Comparison of ENCODE assay signal across 18 cellular contexts in genomic region chr14:81452341-81452740, GRCh38. TPM values are rescaled to one million over a fixed set of nuclear protein-coding genes. Genes with fewer than 3 reads are reported as not detected.
"Had no signal": no experiment of that assay in that cellular context is flagged by ENCODE, and none has a peak within 500 bp of the region (broad histone marks: within the 10 kb centered on the region; RNA-seq: fewer than 3 reads in every experiment).

No MANE protein-coding gene starts in this region.

- H3K4me3 Mint-ChIP-seq: activated CD8-positive, alpha-beta memory T cell treated with anti-CD3 and anti-CD28 coated beads, Interleukin-2, amount 10 ng/mL, durations not matched to agents 7 days and 5 days; activated naive CD4-positive, alpha-beta T cell treated with anti-CD3 and anti-CD28 coated beads for 36 hours; activated naive CD8-positive, alpha-beta T cell treated with anti-CD3 and anti-CD28 coated beads, Interleukin-2, amount 50 U/mL, for 24 hours; neural crest cell; stimulated activated memory B cell treated with anti-CD40 and anti-IgM and Interleukin-4, amounts not matched to agents 10 μg/mL and 1 μg/mL and 100 μg/mL, for 72 hours had no signal

- H3K36me3 Mint-ChIP-seq: activated CD8-positive, alpha-beta memory T cell treated with anti-CD3 and anti-CD28 coated beads, Interleukin-2, amount 10 ng/mL, durations not matched to agents 7 days and 5 days; stimulated activated memory B cell treated with anti-CD40 and anti-IgM and Interleukin-4, amounts not matched to agents 10 μg/mL and 1 μg/mL and 100 μg/mL, for 72 hours had no signal

- H3K27ac Mint-ChIP-seq: activated CD8-positive, alpha-beta memory T cell treated with anti-CD3 and anti-CD28 coated beads, Interleukin-2, amount 10 ng/mL, durations not matched to agents 7 days and 5 days; activated naive CD4-positive, alpha-beta T cell treated with anti-CD3 and anti-CD28 coated beads for 36 hours; activated naive CD8-positive, alpha-beta T cell treated with anti-CD3 and anti-CD28 coated beads, Interleukin-2, amount 50 U/mL, for 24 hours; activated T-helper 2 cell treated with anti-CD3 and anti-CD28 coated beads, Interferon-gamma antibody, Interleukin-2, Interleukin-4, amounts not matched to agents 10 μg/mL and 5 μg/mL and 100 μg/mL, durations not matched to agents 14 hours and 24 hours and 36 hours; stimulated activated memory B cell treated with anti-CD40 and anti-IgM and Interleukin-4, amounts not matched to agents 10 μg/mL and 1 μg/mL and 100 μg/mL, for 72 hours had no signal

- H3K9me3 Mint-ChIP-seq: activated naive CD4-positive, alpha-beta T cell treated with anti-CD3 and anti-CD28 coated beads for 36 hours; activated naive CD8-positive, alpha-beta T cell treated with anti-CD3 and anti-CD28 coated beads, Interleukin-2, amount 50 U/mL, for 24 hours; activated T-helper 2 cell treated with anti-CD3 and anti-CD28 coated beads, Interferon-gamma antibody, Interleukin-2, Interleukin-4, amounts not matched to agents 10 μg/mL and 5 μg/mL and 100 μg/mL, durations not matched to agents 14 hours and 24 hours and 36 hours; neural crest cell; stimulated activated memory B cell treated with anti-CD40 and anti-IgM and Interleukin-4, amounts not matched to agents 10 μg/mL and 1 μg/mL and 100 μg/mL, for 72 hours had no signal

- ATAC-seq: activated naive CD8-positive, alpha-beta T cell treated with anti-CD3 and anti-CD28 coated beads, Interleukin-2, amount 50 U/mL, for 24 hours; gastroesophageal sphincter; stimulated activated memory B cell treated with anti-CD40 and anti-IgM and Interleukin-4, amounts not matched to agents 10 μg/mL and 1 μg/mL and 100 μg/mL, for 72 hours had no signal

- H3K27me3 ChIP-seq: ovary had no signal

- H3K4me3 ChIP-seq: gastroesophageal sphincter, lung, ovary had no signal

- H3K36me3 ChIP-seq: gastroesophageal sphincter, ovary, WERI-Rb-1 had no signal

- H3K27ac ChIP-seq: epithelial cell of prostate, gastroesophageal sphincter, ovary, WERI-Rb-1 had no signal

- H3K9me3 ChIP-seq: gastroesophageal sphincter, ovary had no signal

- DNase-seq: activated CD4-positive, alpha-beta T cell treated with anti-CD3 and anti-CD28 coated beads, Interleukin-2, amount 50 U/mL, for 48 hours; activated CD8-positive, alpha-beta memory T cell treated with anti-CD3 and anti-CD28 coated beads, Interleukin-2, amount 10 ng/mL, durations not matched to agents 7 days and 5 days; activated naive CD4-positive, alpha-beta T cell treated with anti-CD3 and anti-CD28 coated beads for 36 hours; activated naive CD8-positive, alpha-beta T cell treated with anti-CD3 and anti-CD28 coated beads, Interleukin-2, amount 50 U/mL, for 24 hours; activated T-cell treated with anti-CD3 and anti-CD28 coated beads, Interleukin-2, amount 50 U/mL, for 1 hour; aorta; dermis blood vessel endothelial cell; midbrain; ovary; stimulated activated CD4-positive, alpha-beta T cell treated with anti-CD3 and anti-CD28 coated beads, Interleukin-2, amount 100 ng/mL, for 48 hours; WERI-Rb-1 had no signal

RNA-seq across cellular contexts. Expression of gene STON2, which starts 52.2 kb away (rescaled TPM):
- total RNA-seq: activated T-helper 2 cell treated with anti-CD3 and anti-CD28 coated beads, Interferon-gamma antibody, Interleukin-2, Interleukin-4, amounts not matched to agents 10 μg/mL and 5 μg/mL and 100 μg/mL, durations not matched to agents 14 hours and 24 hours and 36 hours; chondrocyte had no signal
